Comparison of ENCODE assay signal across 1 cellular context in the genomic region with DNA sequence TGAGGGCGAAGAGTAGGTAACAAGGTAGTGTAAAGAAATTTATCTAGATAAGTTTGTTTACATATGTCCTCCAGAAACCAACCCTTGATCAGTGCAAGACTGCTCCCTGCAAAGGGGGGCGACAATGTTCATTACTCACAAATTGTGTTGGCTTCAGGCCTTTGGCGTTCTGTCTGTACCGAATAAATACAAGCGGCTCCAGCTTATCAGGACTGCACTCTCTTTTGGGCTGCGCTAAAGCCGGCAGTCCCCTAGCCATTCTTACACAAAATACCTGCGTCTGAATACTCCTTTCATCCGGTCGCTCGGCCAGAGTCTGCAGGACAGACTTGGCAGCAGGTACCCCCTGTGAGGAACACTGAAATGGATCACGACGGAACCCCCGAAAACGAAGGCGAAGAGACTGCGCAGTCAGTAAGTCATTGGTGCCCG.
A peak's percentile ranks its signal among the peaks of the same experiment; 100 is the strongest.
TF ChIP-seq lines count a peak whose summit lies in the region.

No MANE protein-coding gene starts in this region.

TF ChIP-seq in K562, 482 proteins besides CTCF, POLR2A, EP300 and RAD21 (continued from another document):
- TF ChIP-seq GATAD2A (IDR thresholded peaks at IDR 0.05), result 0 out of 2 replicates have a peak, but pooled peaks have one; percentile 42
- peak; percentile 62 for TF ChIP-seq HNRNPLL (IDR thresholded peaks at IDR 0.05; ENCODE audit: low read depth, low read length, poor library complexity, severe bottlenecking)
- 0 out of 2 replicates have a peak, but pooled peaks have one; percentile 34 for TF ChIP-seq ZEB2 (IDR thresholded peaks at IDR 0.05)
- 0 out of 4 replicates have a peak, but pooled peaks of 1 of the 2 experiments have one; percentile 3 for TF ChIP-seq UBTF (IDR thresholded peaks at IDR 0.05; ENCODE audit: borderline replicate concordance in 1 of 2, low read depth in 2 of 2, low read length in 2 of 2)
- TF ChIP-seq ARID3A (IDR thresholded peaks at IDR 0.05; ENCODE audit: borderline replicate concordance, low read depth, low read length), result peak; percentile 42; the same call in 1 of the 2 replicates
- TF ChIP-seq, protein P1, sequence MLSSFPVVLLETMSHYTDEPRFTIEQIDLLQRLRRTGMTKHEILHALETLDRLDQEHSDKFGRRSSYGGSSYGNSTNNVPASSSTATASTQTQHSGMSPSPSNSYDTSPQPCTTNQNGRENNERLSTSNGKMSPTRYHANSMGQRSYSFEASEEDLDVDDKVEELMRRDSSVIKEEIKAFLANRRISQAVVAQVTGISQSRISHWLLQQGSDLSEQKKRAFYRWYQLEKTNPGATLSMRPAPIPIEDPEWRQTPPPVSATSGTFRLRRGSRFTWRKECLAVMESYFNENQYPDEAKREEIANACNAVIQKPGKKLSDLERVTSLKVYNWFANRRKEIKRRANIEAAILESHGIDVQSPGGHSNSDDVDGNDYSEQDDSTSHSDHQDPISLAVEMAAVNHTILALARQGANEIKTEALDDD (IDR thresholded peaks at IDR 0.05), result 0 out of 2 replicates have a peak, but pooled peaks have one; percentile 15
- peak; percentile 44; the same call in 1 of the 2 replicates for TF ChIP-seq NFRKB (IDR thresholded peaks at IDR 0.05; ENCODE audit: low read depth)
- TF ChIP-seq TEAD2 (tag; IDR thresholded peaks at IDR 0.05), result no peak
